ENCODE assay signal across 12 cellular contexts in the genomic region with DNA sequence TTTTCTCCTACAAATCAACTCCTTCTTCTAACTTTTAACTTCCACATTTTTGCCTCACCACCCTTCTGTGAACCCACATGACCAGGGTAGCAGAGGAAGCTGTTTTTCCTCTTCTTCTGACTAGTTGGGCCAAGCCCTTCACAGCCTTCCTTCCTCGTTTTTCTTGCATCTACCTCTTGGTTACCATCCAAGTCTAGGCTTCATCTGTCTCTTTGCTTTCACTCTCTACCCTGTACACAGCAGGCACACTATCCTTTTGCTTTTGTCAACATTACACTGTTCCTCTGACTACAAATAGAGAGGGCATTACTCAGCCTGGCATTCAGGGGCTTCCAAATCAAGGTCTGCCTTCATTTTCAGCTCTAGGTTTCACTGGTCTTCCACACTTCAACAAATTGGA. TPM values are rescaled to one million over a fixed set of nuclear protein-coding genes. Genes with fewer than 3 reads are reported as not detected.
DNase-seq lines count a peak whose midpoint lies in the region; ATAC-seq and TF ChIP-seq lines count a peak whose summit lies in the region.
"Had no signal": no experiment of that assay in that cellular context is flagged by ENCODE, and none has a peak within 500 bp of the region (broad histone marks: within the 10 kb centered on the region; RNA-seq: fewer than 3 reads in every experiment).

No MANE protein-coding gene starts in this region.

- H3K27ac Mint-ChIP-seq in T-helper 2 cell treated with Interferon-gamma antibody and Interleukin-4, amounts not matched to agents 5 μg/mL and 100 μg/mL, for 36 hours, result peak overlapping the region; percentile 78
- H3K27ac Mint-ChIP-seq in dendritic cell treated with granulocyte-macrophage colony-stimulating factor and Interleukin-4, amounts not matched to agents 40 ng/mL and 50 ng/mL, for 4 days, result peak overlapping the region; percentile 73

- no peaks in the 10 kb centered on the region for H3K36me3 ChIP-seq in Peyer's patch

- intact Hi-C loops in dendritic cell treated with granulocyte-macrophage colony-stimulating factor and Interleukin-4, amounts not matched to agents 40 ng/mL and 50 ng/mL, for 4 days (cut with micrococcal nuclease), result no loop called here

- no peak overlapping the region for H3K4me3 ChIP-seq in Peyer's patch

- ATAC-seq in HG03457 (IDR thresholded peaks at IDR 0.05; ENCODE audit: unreplicated experiment) (no peak), GM21825 (IDR thresholded peaks at IDR 0.05; ENCODE audit: unreplicated experiment) (no peak)

- no peaks in the 10 kb centered on the region for H3K27me3 ChIP-seq in Peyer's patch

- peaks cover 38% of the 10 kb centered on the region for H3K4me1 Mint-ChIP-seq in T-helper 2 cell treated with Interferon-gamma antibody and Interleukin-4, amounts not matched to agents 5 μg/mL and 100 μg/mL, for 36 hours (ENCODE audit: low read depth)
- H3K4me1 Mint-ChIP-seq in dendritic cell treated with granulocyte-macrophage colony-stimulating factor and Interleukin-4, amounts not matched to agents 40 ng/mL and 50 ng/mL, for 4 days (ENCODE audit: low read depth), result peaks cover 75% of the 10 kb centered on the region

- H3K27ac ChIP-seq in Peyer's patch, result peak overlapping the region in 1 of 4 donors; percentile 41

- no peak for TF ChIP-seq CTCF in Peyer's patch (IDR thresholded peaks at IDR 0.05)

- peak overlapping the region; percentile 15 for H3K4me3 Mint-ChIP-seq in T-helper 2 cell treated with Interferon-gamma antibody and Interleukin-4, amounts not matched to agents 5 μg/mL and 100 μg/mL, for 36 hours
- H3K4me3 Mint-ChIP-seq in dendritic cell treated with granulocyte-macrophage colony-stimulating factor and Interleukin-4, amounts not matched to agents 40 ng/mL and 50 ng/mL, for 4 days, result peak overlapping the region; percentile 0

- no peak for TF ChIP-seq POLR2A in Peyer's patch (IDR thresholded peaks at IDR 0.05)

- no peaks in the 10 kb centered on the region for H3K27me3 Mint-ChIP-seq in T-helper 2 cell treated with Interferon-gamma antibody and Interleukin-4, amounts not matched to agents 5 μg/mL and 100 μg/mL, for 36 hours (ENCODE audit: low read depth)
- no peaks in the 10 kb centered on the region for H3K27me3 Mint-ChIP-seq in dendritic cell treated with granulocyte-macrophage colony-stimulating factor and Interleukin-4, amounts not matched to agents 40 ng/mL and 50 ng/mL, for 4 days

- DNase-seq in T-helper 2 cell treated with Interferon-gamma antibody and Interleukin-4, amounts not matched to agents 5 μg/mL and 100 μg/mL, for 36 hours (ENCODE audit: low spot score), result no peak
- DNase-seq in T-helper 2 cell (no peak), OCI-M1 (lab: John Stamatoyannopoulos, UW) (peak; percentile 12), pons (ENCODE audit: low spot score) (peak; percentile 85), Peyer's patch (no peak)
- DNase-seq: NCI-H69; stimulated activated CD4-positive, alpha-beta T cell treated with anti-CD3 and anti-CD28 coated beads, Interleukin-2, amount 100 ng/mL, for 48 hours; T-helper 9 cell had no signal

- H3K9me3 Mint-ChIP-seq in T-helper 2 cell treated with Interferon-gamma antibody and Interleukin-4, amounts not matched to agents 5 μg/mL and 100 μg/mL, for 36 hours, result peaks cover 12% of the 10 kb centered on the region
- no peaks in the 10 kb centered on the region for H3K9me3 Mint-ChIP-seq in dendritic cell treated with granulocyte-macrophage colony-stimulating factor and Interleukin-4, amounts not matched to agents 40 ng/mL and 50 ng/mL, for 4 days

- peaks cover 0 to 14% (median 3%) of the 10 kb centered on the region in 4 donors for H3K4me1 ChIP-seq in Peyer's patch

- H3K9me3 ChIP-seq in Peyer's patch, result no peaks in the 10 kb centered on the region

- peaks cover 22% of the 10 kb centered on the region for H3K36me3 Mint-ChIP-seq in T-helper 2 cell treated with Interferon-gamma antibody and Interleukin-4, amounts not matched to agents 5 μg/mL and 100 μg/mL, for 36 hours (ENCODE audit: low read depth)
- peaks cover 26% of the 10 kb centered on the region for H3K36me3 Mint-ChIP-seq in dendritic cell treated with granulocyte-macrophage colony-stimulating factor and Interleukin-4, amounts not matched to agents 40 ng/mL and 50 ng/mL, for 4 days (ENCODE audit: low read depth)

RNA-seq across cellular contexts. Expression of a gene that starts 22.0 kb away (rescaled TPM):
- total RNA-seq in Peyer's patch, result 10 to 100 TPM in 1 of 4 donors, 1 to 10 TPM in 3; 2.1 to 40.4 (median 7.2) TPM
- total RNA-seq: G401 had no signal

Comparison
In these comparisons a context has a peak if more than half of its experiments do, and no peak if none do; other contexts are left out.
1. DNase-seq: peak in OCI-M1 (single experiment) and pons (single experiment); none in T-helper 2 cell treated with Interferon-gamma antibody and Interleukin-4, amounts not matched to agents 5 μg/mL and 100 μg/mL, for 36 hours (single experiment), T-helper 2 cell (0 of 5) and Peyer's patch (0 of 3).